ENCODE assay signal across 8 cellular contexts in the genomic region with DNA sequence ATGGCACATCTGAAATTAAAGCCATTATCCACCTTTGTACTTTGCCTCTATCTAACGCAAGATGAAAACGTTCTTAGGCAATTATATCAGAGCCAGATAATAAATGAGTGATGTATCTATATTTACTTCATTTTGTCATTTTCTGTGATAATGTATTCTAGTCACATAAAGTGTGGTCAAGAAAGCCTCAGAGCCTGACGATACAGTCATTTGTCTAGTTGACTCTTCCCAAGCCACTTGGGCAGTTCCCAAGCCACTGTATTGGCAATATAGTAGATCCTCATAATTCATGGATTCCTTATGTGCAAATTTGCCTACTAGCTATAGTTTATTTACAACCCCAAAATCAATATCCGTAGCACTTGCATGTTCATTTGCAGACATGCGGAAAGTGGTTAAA. TPM values are rescaled to one million over a fixed set of nuclear protein-coding genes. Genes with fewer than 3 reads are reported as not detected.
"Had no signal": no experiment of that assay in that cellular context is flagged by ENCODE, and none has a peak within 500 bp of the region (broad histone marks: within the 10 kb centered on the region; RNA-seq: fewer than 3 reads in every experiment).

No MANE protein-coding gene starts in this region.

- H3K4me3 ChIP-seq: GM12878 had no signal

- DNase-seq: GDM1, GF-D8 had no signal

- FAIRE-seq: G401.6, GM12878, GM12891, GM12892, GM18507, GM19239 had no signal

RNA-seq across cellular contexts. Expression of gene BTG4, which starts 10.2 kb away (rescaled TPM):
- total RNA-seq: GM12878 had no signal

RNA-seq across cellular contexts. Expression of gene LAYN, which starts 18.1 kb away (rescaled TPM):
- total RNA-seq: GM12878 had no signal
